Comparison of ENCODE assay signal across 26 cellular contexts in the genomic region with DNA sequence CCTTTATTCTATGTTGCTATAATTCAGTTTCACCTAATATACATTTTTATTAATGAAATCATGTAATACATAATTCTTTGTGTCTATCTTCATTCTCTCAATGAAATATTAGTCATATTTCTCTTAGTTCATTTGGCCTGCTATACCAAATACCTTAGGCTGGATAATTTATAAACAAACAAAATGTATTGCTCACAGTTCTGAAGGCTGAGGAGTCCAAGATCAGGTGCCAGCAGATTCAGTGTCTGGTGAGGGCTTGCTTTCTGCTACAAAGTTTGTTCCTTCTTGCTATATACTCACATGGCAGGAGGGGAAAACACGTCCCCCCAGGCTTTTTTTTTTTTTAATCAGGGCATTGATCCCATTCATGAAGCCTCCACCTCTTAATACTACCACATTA.
"Had no signal": no experiment of that assay in that cellular context is flagged by ENCODE, and none has a peak within 500 bp of the region (broad histone marks: within the 10 kb centered on the region; RNA-seq: fewer than 3 reads in every experiment).

No MANE protein-coding gene starts in this region.

- H3K79me2 ChIP-seq: hepatocyte had no signal

- ATAC-seq: effector memory CD8-positive, alpha-beta T cell; esophagus mucosa; foreskin keratinocyte; gastrocnemius medialis; gastroesophageal sphincter; heart left ventricle; heart right ventricle had no signal

- H3K4me2 ChIP-seq: hepatocyte had no signal

- H3K4me1 ChIP-seq: colonic mucosa, esophagus muscularis mucosa, foreskin keratinocyte, gastrocnemius medialis, gastroesophageal sphincter, heart left ventricle, heart right ventricle had no signal

- H2AFZ ChIP-seq: hepatocyte had no signal

- DNase-seq: colonic mucosa; cortex of kidney; dermis blood vessel endothelial cell; dorsolateral prefrontal cortex; effector CD4-positive, alpha-beta T cell; effector CD8-positive, alpha-beta T cell; effector memory CD4-positive, alpha-beta T cell; effector memory CD8-positive, alpha-beta T cell; endodermal cell; erythroblast; esophagus squamous epithelium; foreskin fibroblast; foreskin keratinocyte; foreskin melanocyte; gastrocnemius medialis; glutamatergic neuron; head of caudate nucleus; heart left ventricle; heart right ventricle had no signal

- H3K9me3 ChIP-seq: colonic mucosa, esophagus muscularis mucosa, esophagus squamous epithelium, gastrocnemius medialis, gastroesophageal sphincter had no signal

- H3K27ac ChIP-seq: colonic mucosa, coronary artery, dorsolateral prefrontal cortex, epithelial cell of prostate, esophagus muscularis mucosa, esophagus squamous epithelium, foreskin keratinocyte, gastrocnemius medialis, gastroesophageal sphincter, heart left ventricle, heart right ventricle, hepatocyte had no signal

- H3K4me1 Mint-ChIP-seq: endodermal cell had no signal

- H3K27me3 Mint-ChIP-seq: dendritic cell treated with granulocyte-macrophage colony-stimulating factor and Interleukin-4, amounts not matched to agents 40 ng/mL and 50 ng/mL, for 4 days; effector memory CD8-positive, alpha-beta T cell had no signal

- H3K36me3 ChIP-seq: colonic mucosa, esophagus muscularis mucosa, esophagus squamous epithelium, gastrocnemius medialis, gastroesophageal sphincter, heart left ventricle, heart right ventricle had no signal

- H3K27ac Mint-ChIP-seq: dendritic cell treated with granulocyte-macrophage colony-stimulating factor and Interleukin-4, amounts not matched to agents 40 ng/mL and 50 ng/mL, for 4 days; effector memory CD8-positive, alpha-beta T cell; endodermal cell had no signal

- H3K9me3 Mint-ChIP-seq: dendritic cell treated with granulocyte-macrophage colony-stimulating factor and Interleukin-4, amounts not matched to agents 40 ng/mL and 50 ng/mL, for 4 days; effector memory CD8-positive, alpha-beta T cell had no signal

- H3K27me3 ChIP-seq: colonic mucosa, dorsolateral prefrontal cortex, esophagus muscularis mucosa, esophagus squamous epithelium, gastrocnemius medialis, gastroesophageal sphincter, heart left ventricle, heart right ventricle, hepatocyte had no signal

- H3K4me3 Mint-ChIP-seq: dendritic cell treated with granulocyte-macrophage colony-stimulating factor and Interleukin-4, amounts not matched to agents 40 ng/mL and 50 ng/mL, for 4 days; effector memory CD8-positive, alpha-beta T cell; endodermal cell had no signal

- H3K4me3 ChIP-seq: colonic mucosa, coronary artery, dorsolateral prefrontal cortex, esophagus muscularis mucosa, esophagus squamous epithelium, gastrocnemius medialis, gastroesophageal sphincter, heart left ventricle, heart right ventricle, hepatocyte had no signal
